Comparison of ENCODE assay signal across 10 cellular contexts in genomic region chr20:8153281-8153908, GRCh38. TPM values are rescaled to one million over a fixed set of nuclear protein-coding genes. Genes with fewer than 3 reads are reported as not detected.
DNase-seq lines count a peak whose midpoint lies in the region; ATAC-seq and TF ChIP-seq lines count a peak whose summit lies in the region.
"Had no signal": no experiment of that assay in that cellular context is flagged by ENCODE, and none has a peak within 500 bp of the region (broad histone marks: within the 10 kb centered on the region; RNA-seq: fewer than 3 reads in every experiment).

No MANE protein-coding gene starts in this region.

- H3K4me3 ChIP-seq in right atrium auricular region = no peak overlapping the region
- no peak overlapping the region; the same call in 1 of the 2 replicates for H3K4me3 ChIP-seq in Jurkat, Clone E6-1 (ENCODE audit: low read length)
- H3K4me3 ChIP-seq: GM23338 had no signal

- intact Hi-C loops in Right ventricle myocardium inferior (cut with DNase I) = no loop called here

- DNase-seq in Right ventricle myocardium inferior (ENCODE audit: missing footprints) (no peak), right atrium auricular region (ENCODE audit: low spot score) (no peak), dermis blood vessel endothelial cell (peak; percentile 63), superior temporal gyrus (ENCODE audit: extremely low spot score) (peak; percentile 20), NCI-H2227 (lab: John Stamatoyannopoulos, UW; ENCODE audit: unreplicated experiment) (no peak), D341Med (ENCODE audit: low spot score) (no peak)
- DNase-seq in Jurkat, Clone E6-1 (ENCODE audit: low read depth, low spot score) = peak; percentile 86
- DNase-seq: Caco-2 had no signal

- no peak for TF ChIP-seq CTCF in right atrium auricular region (IDR thresholded peaks at IDR 0.05)

- peak overlapping the region in 1 of 2 donors; percentile 47 for H3K27ac ChIP-seq in right atrium auricular region

- ATAC-seq in Right ventricle myocardium inferior (peak; percentile 40), HG02973 (IDR thresholded peaks at IDR 0.05; ENCODE audit: unreplicated experiment) (no peak)
- ATAC-seq: GM23338 had no signal

- no peaks in the 10 kb centered on the region for H3K9me3 ChIP-seq in right atrium auricular region

- no peaks in the 10 kb centered on the region for H3K27me3 ChIP-seq in right atrium auricular region

- H3K36me3 ChIP-seq in right atrium auricular region = no peaks in the 10 kb centered on the region

- H3K4me1 ChIP-seq in right atrium auricular region = peaks cover 0 to 74% of the 10 kb centered on the region in 2 donors

RNA-seq across cellular contexts. Expression of gene PLCB1, which starts 21.3 kb away (rescaled TPM):
- total RNA-seq in Right ventricle myocardium inferior (7.2 TPM), right atrium auricular region (10 to 100 TPM in 1 of 2 donors, 1 to 10 TPM in 1; 7.3 to 45.5 TPM), dermis blood vessel endothelial cell (18.0 and 19.6 TPM in 2 replicates)
- 4.0 TPM for polyA plus RNA-seq in Jurkat, Clone E6-1 (2012; ENCODE audit: insufficient read depth, insufficient read length)

Comparison
In these comparisons a context has a peak if more than half of its experiments do, and no peak if none do; other contexts are left out.
1. DNase-seq: peak in Jurkat, Clone E6-1 (single experiment), dermis blood vessel endothelial cell (single experiment) and superior temporal gyrus (single experiment); none in Right ventricle myocardium inferior (single experiment), right atrium auricular region (single experiment), NCI-H2227 (single experiment) and D341Med (single experiment).